Comparison of ENCODE assay signal across 17 cellular contexts in genomic region chr1:158040323-158040722, GRCh38. TPM values are rescaled to one million over a fixed set of nuclear protein-coding genes. Genes with fewer than 3 reads are reported as not detected.
DNase-seq lines count a peak whose midpoint lies in the region; ATAC-seq, FAIRE-seq and TF ChIP-seq lines count a peak whose summit lies in the region.
"Had no signal": no experiment of that assay in that cellular context is flagged by ENCODE, and none has a peak within 500 bp of the region (broad histone marks: within the 10 kb centered on the region; RNA-seq: fewer than 3 reads in every experiment).

No MANE protein-coding gene starts in this region.

- H2BK15ac ChIP-seq in IMR-90 (ENCODE audit: low read depth, low read length) (no peak overlapping the region), H1 (ENCODE audit: low read length) (no peak overlapping the region)

- H3K27ac ChIP-seq in IMR-90 (ENCODE audit: insufficient read depth, low read length) (no peak overlapping the region), H1 (ENCODE audit: low read depth, low read length) (no peak overlapping the region), pancreas (no peak overlapping the region)
- H3K27ac ChIP-seq: BLaER1 had no signal

- H3K9me1 ChIP-seq in IMR-90 (ENCODE audit: insufficient read depth, low read length): peaks cover 45% of the 10 kb centered on the region

- no peak for TF ChIP-seq RAD21 in IMR-90 (IDR thresholded peaks at IDR 0.05; ENCODE audit: low read length)
- no peak for TF ChIP-seq RAD21 in H1 (IDR thresholded peaks at IDR 0.05 in 1 of 2, conservative IDR thresholded peaks at IDR 0.05 in 1 of 2; ENCODE audit: low read depth in 2 of 2, low read length in 2 of 2)

- H3K9me3 Mint-ChIP-seq in Calu3 (ENCODE audit: low read depth, unreplicated experiment): no peaks in the 10 kb centered on the region
- H3K9me3 Mint-ChIP-seq: CD8-positive, alpha-beta memory T cell had no signal

- intact Hi-C loops in Calu3 (cut with micrococcal nuclease; ENCODE audit: unreplicated experiment): no loop called here
- intact Hi-C loops in IMR-90 (cut with micrococcal nuclease): no loop called here
- intact Hi-C loops in pancreas (cut with DNase I): no loop called here

- H3K56ac ChIP-seq in IMR-90 (ENCODE audit: extremely low read depth, insufficient read depth, low read length) (no peak overlapping the region), H1 (replicated peaks; ENCODE audit: insufficient read length, low read depth, low read length) (no peak overlapping the region)

- H4K8ac ChIP-seq in IMR-90 (ENCODE audit: low read depth in 2 of 2, low read length in 2 of 2) (no peak overlapping the region), H1 (ENCODE audit: extremely low read depth, insufficient read depth, low read length) (no peak overlapping the region)

- DNase-seq in Calu3 (no peak), IMR-90 (no peak), H1 (ENCODE audit: low read depth in 1 of 2, low spot score in 2 of 2) (no peak), pancreas (no peak), G401 (ENCODE audit: low spot score) (no peak)
- no peak for DNase-seq in stimulated activated naive CD4-positive, alpha-beta T cell treated with Interleukin-2 at 50 U/mL for 16 hours (lab: John Stamatoyannopoulos, UW)
- DNase-seq: AML-193; Caco-2; CD8-positive, alpha-beta memory T cell; DMS 273 treated with DMSO at 0.1 percent for 48 hours; GOT3; KBM-7 had no signal

- CTCF ChIA-PET in Calu3 (lab: Charles Lee): no interaction called here
- CTCF ChIA-PET in IMR-90 (lab: Yijun Ruan, JAX): interaction anchor here (0.8 kb wide), 1 partner anchor 25 kb away, joined by 3 read pairs; no protein-coding TSS in a partner anchor
- CTCF ChIA-PET in H1 (lab: Charles Lee; ENCODE audit: partially characterized antibody): interaction anchor here (1.2 to 49.0 kb wide), 12 partner anchors 13 to 84 kb away, joined by 3 to 1615 read pairs (median 4); partner anchors contain the start of gene KIRREL1

- TF ChIP-seq EP300 in H1 (IDR thresholded peaks at IDR 0.05; ENCODE audit: borderline replicate concordance in 1 of 2, low read depth in 2 of 2, low read length in 2 of 2): no peak

- H3K4me2 ChIP-seq in IMR-90 (ENCODE audit: low read depth, low read length) (no peak overlapping the region), H1 (ENCODE audit: insufficient read depth in 1 of 2, low read depth in 2 of 2, low read length in 2 of 2) (no peak overlapping the region)
- H3K4me2 ChIP-seq: BLaER1 had no signal

- no peaks in the 10 kb centered on the region for H3K9me3 ChIP-seq in IMR-90 (ENCODE audit: control insufficient read depth, insufficient read depth, low read length)
- H3K9me3 ChIP-seq in H1 (ENCODE audit: insufficient read depth in 2 of 2, low read depth in 1 of 2, low read length in 1 of 2): no peaks in the 10 kb centered on the region
- H3K9me3 ChIP-seq in pancreas: no peaks in the 10 kb centered on the region
- H3K9me3 ChIP-seq: BLaER1, Caco-2, HAP-1 had no signal

- no peaks in the 10 kb centered on the region; the same call in 1 of the 2 replicates for H3K23me2 ChIP-seq in H1 (ENCODE audit: low read depth, low read length)

- no peak overlapping the region for H4K5ac ChIP-seq in IMR-90 (ENCODE audit: low read depth, low read length)
- H4K5ac ChIP-seq in H1 (ENCODE audit: insufficient read length, low read depth, low read length): no peak overlapping the region

- TF ChIP-seq POLR2A in IMR-90 (IDR thresholded peaks at IDR 0.05; ENCODE audit: low read depth, low read length) (no peak), H1 (IDR thresholded peaks at IDR 0.05; ENCODE audit: control extremely low read depth in 1 of 2, low read depth in 2 of 2, low read length in 2 of 2) (no peak)

- H2AK5ac ChIP-seq in IMR-90 (ENCODE audit: low read depth, low read length): no peak overlapping the region
- no peak overlapping the region for H2AK5ac ChIP-seq in H1 (ENCODE audit: low read depth, low read length)

- ATAC-seq in IMR-90 (ENCODE audit: low read depth) (no peak), pancreas (no peak)

- H3K4me1 ChIP-seq in IMR-90 (ENCODE audit: control insufficient read depth, insufficient read depth, low read length) (peaks cover 28% of the 10 kb centered on the region), H1 (replicated peaks in 1 of 4; ENCODE audit: control insufficient read depth in 3 of 4, insufficient read depth in 4 of 4, low read length in 3 of 4) (peaks cover 7 to 19% (median 13%) of the 10 kb centered on the region in 4 experiments), pancreas (no peaks in the 10 kb centered on the region)

- dilution Hi-C loops in IMR-90 (cut with HindIII; ENCODE audit: low sequenced_read_pairs, unreplicated experiment): no loop called here

- H3K79me2 ChIP-seq in H1 (ENCODE audit: control insufficient read depth in 1 of 2, insufficient read depth in 2 of 2, low read length in 2 of 2): peaks cover 0 to 63% of the 10 kb centered on the region in 2 experiments; a peak in 3 of 4 replicates

- H2BK120ac ChIP-seq in IMR-90 (ENCODE audit: low read depth, low read length) (no peak overlapping the region), H1 (replicated peaks; ENCODE audit: low read depth, low read length) (no peak overlapping the region)

- no peak overlapping the region for H3K4ac ChIP-seq in IMR-90 (ENCODE audit: low read depth, low read length)
- H3K4ac ChIP-seq in H1 (replicated peaks; ENCODE audit: insufficient read length, low read depth, low read length): no peak overlapping the region

- H2BK5ac ChIP-seq in IMR-90 (ENCODE audit: low read depth, low read length, poor library complexity, severe bottlenecking) (no peak overlapping the region), H1 (ENCODE audit: low read depth, low read length) (no peak overlapping the region)

- H3K79me1 ChIP-seq in IMR-90 (ENCODE audit: low read depth in 1 of 2, low read length in 2 of 2): peaks cover 47 to 95% of the 10 kb centered on the region in 2 experiments
- H3K79me1 ChIP-seq in H1 (ENCODE audit: low read depth, low read length): peaks cover 12% of the 10 kb centered on the region

- H3K14ac ChIP-seq in IMR-90 (replicated peaks; ENCODE audit: low read depth, low read length): no peak overlapping the region
- no peak overlapping the region for H3K14ac ChIP-seq in H1 (ENCODE audit: insufficient read length)

- no peak overlapping the region for H4K91ac ChIP-seq in IMR-90 (ENCODE audit: insufficient read depth, low read depth, low read length)
- H4K91ac ChIP-seq in H1 (replicated peaks; ENCODE audit: insufficient read length, low read length): no peak overlapping the region

- peak overlapping the region; percentile 33 for H3K27ac Mint-ChIP-seq in Calu3 (ENCODE audit: unreplicated experiment)

- no peak overlapping the region for H2BK20ac ChIP-seq in IMR-90 (ENCODE audit: low read depth, low read length)
- no peak overlapping the region for H2BK20ac ChIP-seq in H1 (ENCODE audit: low read length)

- in situ Hi-C loops in IMR-90 (cut with MboI; ENCODE audit: low sequenced_read_pairs) (no loop called here), G401 (cut with HindIII; ENCODE audit: low sequenced_read_pairs) (no loop called here)

- H2AFZ ChIP-seq in IMR-90 (replicated peaks; ENCODE audit: low read length, poor library complexity) (no peak overlapping the region), H1 (ENCODE audit: low read length) (no peak overlapping the region)

- FAIRE-seq in H1 (lab: Jason Lieb, UNC) (no peak), pancreas (lab: Jason Lieb, UNC) (no peak)
- FAIRE-seq: G401.6, GM12891, HTR-8/SVneo had no signal

- H3K4me1 Mint-ChIP-seq in Calu3 (ENCODE audit: low read depth, unreplicated experiment): peaks cover 13% of the 10 kb centered on the region
- H3K4me1 Mint-ChIP-seq: CD8-positive, alpha-beta memory T cell had no signal

- H3K4me3 Mint-ChIP-seq in Calu3 (ENCODE audit: low read depth, unreplicated experiment): no peak overlapping the region
- H3K4me3 Mint-ChIP-seq: CD8-positive, alpha-beta memory T cell had no signal

- no peaks in the 10 kb centered on the region for H3K27me3 Mint-ChIP-seq in Calu3 (ENCODE audit: unreplicated experiment)

- no peak for TF ChIP-seq CTCF in Calu3 (IDR thresholded peaks at IDR 0.05; ENCODE audit: unreplicated experiment)
- TF ChIP-seq CTCF in IMR-90 (conservative IDR thresholded peaks at IDR 0.05; ENCODE audit: low read depth, low read length): no peak
- no peak for TF ChIP-seq CTCF in H1 (IDR thresholded peaks at IDR 0.05; ENCODE audit: control extremely low read depth in 1 of 3, insufficient read depth in 1 of 3, low read depth in 1 of 3, low read length in 3 of 3)
- no peak for TF ChIP-seq CTCF in pancreas (IDR thresholded peaks at IDR 0.05)

- POLR2A ChIA-PET in IMR-90 (lab: Charles Lee; ENCODE audit: unreplicated experiment) (no interaction called here), H1 (lab: Charles Lee; ENCODE audit: partially characterized antibody) (interaction anchor here (1.0 to 1.5 kb wide), 4 partner anchors 14 to 48 kb away, joined by 3 to 4 read pairs (median 3); no protein-coding TSS in a partner anchor)

- BruUV-seq in Calu3 (replicated peaks; lab: Mats Ljungman, UMichigan): no TSS peak
- no TSS peak for BruUV-seq in IMR-90 (replicated peaks; lab: Mats Ljungman, UMichigan)

- H3K36me3 Mint-ChIP-seq in Calu3 (ENCODE audit: insufficient read depth, unreplicated experiment): peaks cover 11% of the 10 kb centered on the region
- H3K36me3 Mint-ChIP-seq: CD8-positive, alpha-beta memory T cell had no signal

- H3K23ac ChIP-seq in IMR-90 (ENCODE audit: low read depth, low read length): no peak overlapping the region
- no peak overlapping the region for H3K23ac ChIP-seq in H1 (ENCODE audit: insufficient read length)

- no peak overlapping the region for H2BK12ac ChIP-seq in H1 (ENCODE audit: low read depth, low read length)

- H3K36me3 ChIP-seq in IMR-90 (ENCODE audit: control insufficient read depth, insufficient read depth, low read length) (no peaks in the 10 kb centered on the region; the same call in 1 of the 2 replicates), H1 (ENCODE audit: control insufficient read depth in 2 of 4, insufficient read depth in 4 of 4, low read length in 3 of 4) (no peaks in the 10 kb centered on the region), pancreas (no peaks in the 10 kb centered on the region)
- H3K36me3 ChIP-seq: BLaER1, HAP-1 had no signal

- H2AK9ac ChIP-seq in IMR-90 (replicated peaks; ENCODE audit: low read depth, low read length, poor library complexity): no peak overlapping the region

- H3K9ac ChIP-seq in IMR-90 (ENCODE audit: low read depth, low read length) (no peak overlapping the region), H1 (replicated peaks in 1 of 4; ENCODE audit: extremely low read depth in 1 of 4, low read depth in 3 of 4, low read length in 3 of 4) (no peak overlapping the region)
- H3K9ac ChIP-seq: BLaER1 had no signal

- H3K4me3 ChIP-seq in IMR-90 (ENCODE audit: insufficient read depth, low read depth, low read length) (no peak overlapping the region), H1 (ENCODE audit: extremely low read depth in 1 of 4, insufficient read depth in 2 of 4, low read depth in 3 of 4, low read length in 4 of 4) (no peak overlapping the region), pancreas (no peak overlapping the region)
- H3K4me3 ChIP-seq: BLaER1, HAP-1 had no signal

- no peak overlapping the region for H3K18ac ChIP-seq in IMR-90 (ENCODE audit: low read depth, low read length)
- no peak overlapping the region for H3K18ac ChIP-seq in H1 (ENCODE audit: extremely low read depth, low read length)

- no peaks in the 10 kb centered on the region for H3K27me3 ChIP-seq in IMR-90 (ENCODE audit: control insufficient read depth, insufficient read depth, low read length)
- no peaks in the 10 kb centered on the region for H3K27me3 ChIP-seq in H1 (replicated peaks in 1 of 4; ENCODE audit: control insufficient read depth in 3 of 4, extremely low read depth in 1 of 4, insufficient read depth in 3 of 4, low read length in 3 of 4)
- no peaks in the 10 kb centered on the region for H3K27me3 ChIP-seq in pancreas
- H3K27me3 ChIP-seq: BLaER1 had no signal

- peaks cover 93% of the 10 kb centered on the region for H4K20me1 ChIP-seq in IMR-90 (ENCODE audit: insufficient read depth, low read length)
- peaks cover 2% of the 10 kb centered on the region in 2 experiments for H4K20me1 ChIP-seq in H1 (replicated peaks in 1 of 2; ENCODE audit: control insufficient read depth in 1 of 2, insufficient read depth in 2 of 2, low read length in 2 of 2)

RNA-seq across cellular contexts. Expression of gene KIRREL1, which starts 46.9 kb away (rescaled TPM):
- total RNA-seq in Calu3 (2022) (19.0 and 31.4 TPM in 2 replicates), IMR-90 (2012; rRNA removed) (61.9 and 64.7 TPM in 2 replicates), pancreas (10 to 100 TPM in 1 of 6 donors, 1 to 10 TPM in 5; 1.9 to 13.0 (median 4.9) TPM)
- polyA plus RNA-seq in IMR-90 (2012; rRNA removed) (58.1 and 64.6 TPM in 2 replicates), H1 (2011; rRNA removed) (14.2 and 22.9 TPM in 2 replicates), pancreas (1 to 10 TPM; 2.5 to 3.8 TPM)
- 38.9 and 51.3 TPM in 2 replicates for polyA plus RNA-seq in IMR-90 (2012; cell fraction: cytosol; rRNA removed)
- 85.2 and 89.7 TPM in 2 replicates for polyA plus RNA-seq in IMR-90 (2012; cell fraction: nucleus; rRNA removed; ENCODE audit: low replicate concordance)
- total RNA-seq in H1 (2021; fragmentation: NEBNext Ultra II Directional; extraction: Animal tissue kit (Norgen Biotek cat#: 25700)): 39.0 and 41.8 TPM in 2 replicates
- 12.9 TPM for polyA plus RNA-seq in H1 (2011; cell fraction: cytosol; rRNA removed)
- 36.8 TPM for polyA plus RNA-seq in H1 (2011; cell fraction: nucleus; rRNA removed)
- polyA plus RNA-seq in H1 (2012, experiment 1 of 2): 19.9 to 26.0 TPM (median 24.2 TPM) in 4 replicates
- polyA plus RNA-seq in H1 (2012, experiment 2 of 2): 13.6 TPM
- 25.7 TPM for polyA plus RNA-seq in H1 (2013, experiment 1 of 2)
- polyA plus RNA-seq in H1 (2013, experiment 2 of 2): 28.4 TPM
- 27.1 and 34.3 TPM in 2 replicates for polyA minus RNA-seq in H1 (2011; rRNA and poly(A)+ RNA removed)
- 19.2 TPM for polyA minus RNA-seq in H1 (2011; cell fraction: cytosol; rRNA and poly(A)+ RNA removed)
- 21.7 TPM for polyA minus RNA-seq in H1 (2011; cell fraction: nucleus; rRNA and poly(A)+ RNA removed)
- 29.9 and 31.1 TPM in 2 replicates for total RNA-seq in G401 (2014; rRNA removed; shearing (Covaris generic))
- polyA plus RNA-seq: CD8-positive, alpha-beta memory T cell had no signal
